Comparison of ENCODE assay signal across 9 cellular contexts in the genomic region with DNA sequence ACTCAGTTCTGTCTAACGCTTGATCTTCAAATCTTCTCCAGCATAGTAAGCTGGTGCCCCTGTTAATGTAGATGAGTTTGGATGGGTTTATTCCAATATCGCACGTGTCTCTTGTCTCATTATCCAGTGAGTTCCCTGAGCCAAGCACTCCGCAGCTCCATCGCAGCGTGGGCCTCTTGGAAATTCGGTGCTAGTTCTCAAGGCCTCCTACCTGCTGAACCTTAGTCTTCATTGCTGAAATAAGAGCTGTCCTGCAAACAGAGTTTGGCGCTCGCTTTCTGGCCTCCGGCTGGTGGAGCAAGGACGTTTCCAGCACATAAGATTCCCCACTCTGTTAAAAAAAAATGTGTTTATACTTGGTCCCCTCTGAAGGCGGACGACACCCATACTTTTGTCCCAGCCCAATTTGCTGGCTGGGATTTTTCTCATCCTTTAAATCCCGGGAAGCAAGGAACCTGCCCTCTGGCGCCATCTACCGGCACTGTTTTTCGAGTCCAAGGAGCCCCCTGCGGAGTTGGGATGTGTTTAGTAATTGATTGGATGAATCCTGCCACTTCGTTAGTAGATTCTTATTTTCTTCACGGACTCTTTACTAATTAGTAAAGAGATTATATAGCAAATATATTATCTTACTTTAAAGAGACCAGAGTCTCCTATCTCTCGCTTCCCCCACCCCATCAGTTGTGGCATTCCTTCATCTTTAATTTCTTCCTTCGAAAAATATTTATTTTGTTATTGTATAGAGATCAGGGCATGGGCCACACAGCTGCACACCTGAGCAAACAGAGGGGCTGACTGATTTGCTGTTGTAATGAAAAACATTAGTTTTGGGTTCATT. TPM values are rescaled to one million over a fixed set of nuclear protein-coding genes. Genes with fewer than 3 reads are reported as not detected.
A peak's percentile ranks its signal among the peaks of the same experiment; 100 is the strongest.
DNase-seq lines count a peak whose midpoint lies in the region; TF ChIP-seq lines count a peak whose summit lies in the region.
"Had no signal": no experiment of that assay in that cellular context is flagged by ENCODE, and none has a peak within 500 bp of the region (broad histone marks: within the 10 kb centered on the region; RNA-seq: fewer than 3 reads in every experiment).

No MANE protein-coding gene starts in this region.

- WGBS in esophagus squamous epithelium, 2 donors: 23 to 36% methylated on average over 21 to 22 of the region's 22 CpGs

- H3K4me1 Mint-ChIP-seq in nephron: peaks cover 12% of the 10 kb centered on the region
- H3K4me1 Mint-ChIP-seq in CD4-positive, alpha-beta memory T cell: peaks cover 0 to 11% (median 8%) of the 10 kb centered on the region in 4 donors

- H3K9me3 ChIP-seq in esophagus squamous epithelium: no peaks in the 10 kb centered on the region
- H3K9me3 ChIP-seq in CD4-positive, alpha-beta memory T cell (ENCODE audit: control insufficient read depth in 1 of 2, low read length in 2 of 2): no peaks in the 10 kb centered on the region

- H3K36me3 Mint-ChIP-seq in nephron (ENCODE audit: low read depth): no peaks in the 10 kb centered on the region
- no peaks in the 10 kb centered on the region for H3K36me3 Mint-ChIP-seq in CD4-positive, alpha-beta memory T cell
- H3K36me3 Mint-ChIP-seq: activated naive CD4-positive, alpha-beta T cell treated with anti-CD3 and anti-CD28 coated beads, Interleukin-2, amount 50 U/mL, for 24 hours had no signal

- no peaks in the 10 kb centered on the region for H3K36me3 ChIP-seq in esophagus squamous epithelium
- H3K36me3 ChIP-seq in CD4-positive, alpha-beta memory T cell (ENCODE audit: insufficient read depth, low read length): no peaks in the 10 kb centered on the region

- TF ChIP-seq CTCF in esophagus squamous epithelium (IDR thresholded peaks at IDR 0.05) (peak; percentile 31 to 86 (median 76)), nephron (IDR thresholded peaks at IDR 0.05; ENCODE audit: unreplicated experiment in 3 of 3) (peak; percentile 78 to 86 (median 78))

- no peak for TF ChIP-seq POLR2A in esophagus squamous epithelium (IDR thresholded peaks at IDR 0.05)

- H3K9me3 Mint-ChIP-seq in nephron: no peaks in the 10 kb centered on the region
- H3K9me3 Mint-ChIP-seq in CD4-positive, alpha-beta memory T cell: no peaks in the 10 kb centered on the region
- H3K9me3 Mint-ChIP-seq: activated naive CD4-positive, alpha-beta T cell treated with anti-CD3 and anti-CD28 coated beads, Interleukin-2, amount 50 U/mL, for 24 hours had no signal

- peaks cover 12 to 34% (median 18%) of the 10 kb centered on the region in 3 donors for H3K4me1 ChIP-seq in esophagus squamous epithelium
- peaks cover 6% of the 10 kb centered on the region for H3K4me1 ChIP-seq in CD4-positive, alpha-beta memory T cell (ENCODE audit: insufficient read depth, low read length)

- CTCF ChIA-PET in CD4-positive, alpha-beta memory T cell (lab: Charles Lee; ENCODE audit: partially characterized antibody): interaction anchor here (0.9 to 3.8 kb wide), 8 partner anchors 10 to 930 kb away, joined by 3 to 24 read pairs (median 4); no protein-coding TSS in a partner anchor

- H3K27me3 ChIP-seq in esophagus squamous epithelium: no peaks in the 10 kb centered on the region
- H3K27me3 ChIP-seq in CD4-positive, alpha-beta memory T cell (ENCODE audit: insufficient read depth, low read length): no peaks in the 10 kb centered on the region

- no peak overlapping the region for H3K4me3 ChIP-seq in esophagus squamous epithelium
- no peak overlapping the region for H3K4me3 ChIP-seq in CD4-positive, alpha-beta memory T cell (ENCODE audit: low read length in 2 of 2)

- H3K27ac ChIP-seq in esophagus squamous epithelium: peak overlapping the region in 1 of 4 donors; percentile 8
- no peak overlapping the region for H3K27ac ChIP-seq in CD4-positive, alpha-beta memory T cell (ENCODE audit: low read depth, low read length)

- peaks cover 13% of the 10 kb centered on the region for H3K27me3 Mint-ChIP-seq in nephron (ENCODE audit: low read depth)
- H3K27me3 Mint-ChIP-seq in CD4-positive, alpha-beta memory T cell: peaks cover 1 to 2% of the 10 kb centered on the region in 2 donors
- H3K27me3 Mint-ChIP-seq: activated naive CD4-positive, alpha-beta T cell treated with anti-CD3 and anti-CD28 coated beads, Interleukin-2, amount 50 U/mL, for 24 hours had no signal

- no peak overlapping the region for H3K27ac Mint-ChIP-seq in nephron
- H3K27ac Mint-ChIP-seq in CD4-positive, alpha-beta memory T cell: no peak overlapping the region

- POLR2A ChIA-PET in CD4-positive, alpha-beta memory T cell (lab: Charles Lee; ENCODE audit: partially characterized antibody): interaction anchor here (0.9 kb wide), 1 partner anchor 15 kb away, joined by 3 read pairs; a partner anchor contains a TSS

- intact Hi-C loops in esophagus squamous epithelium (cut with DNase I): no loop called here
- intact Hi-C loops in CD4-positive, alpha-beta memory T cell (cut with micrococcal nuclease): loop anchor here (1.0 kb wide), 1 partner anchor 29 kb away; no protein-coding TSS in a partner anchor

- DNase-seq in NCI-H1436 (lab: John Stamatoyannopoulos, UW) (peak; percentile 32), NCI-H1436 treated with DMSO at 0.1 percent for 48 hours (lab: John Stamatoyannopoulos, UW) (no peak), NCI-H2107 treated with DMSO at 0.1 percent for 48 hours (lab: John Stamatoyannopoulos, UW; ENCODE audit: unreplicated experiment) (peak; percentile 54), esophagus squamous epithelium (lab: John Stamatoyannopoulos, UW) (no peak), DMS79 (lab: John Stamatoyannopoulos, UW) (no peak)
- peak; percentile 71 for DNase-seq in activated CD8-positive, alpha-beta memory T cell treated with anti-CD3 and anti-CD28 coated beads for 24 hours
- DNase-seq in CD4-positive, alpha-beta memory T cell: no peak

- no peak overlapping the region for H3K4me3 Mint-ChIP-seq in nephron
- no peak overlapping the region for H3K4me3 Mint-ChIP-seq in CD4-positive, alpha-beta memory T cell
- H3K4me3 Mint-ChIP-seq: activated naive CD4-positive, alpha-beta T cell treated with anti-CD3 and anti-CD28 coated beads, Interleukin-2, amount 50 U/mL, for 24 hours had no signal

RNA-seq across cellular contexts. Expression of a gene that starts 14.7 kb away (rescaled TPM):
- 100 to 1,000 TPM in 1 of 4 donors, 10 to 100 TPM in 3; 48.5 to 128 (median 66.1) TPM for total RNA-seq in esophagus squamous epithelium
- total RNA-seq in CD4-positive, alpha-beta memory T cell: 10 to 100 TPM; 19.0 TPM
- polyA plus RNA-seq in CD4-positive, alpha-beta memory T cell: 10 to 100 TPM; 40.4 to 56.7 TPM

Comparison
In these comparisons a context has a peak if more than half of its experiments do, and no peak if none do; other contexts are left out.
1. DNase-seq: peak in NCI-H1436 (single experiment), NCI-H2107 treated with DMSO at 0.1 percent for 48 hours (single experiment) and activated CD8-positive, alpha-beta memory T cell treated with anti-CD3 and anti-CD28 coated beads for 24 hours (single experiment); none in NCI-H1436 treated with DMSO at 0.1 percent for 48 hours (single experiment), esophagus squamous epithelium (single experiment), DMS79 (single experiment) and CD4-positive, alpha-beta memory T cell (0 of 5).